Comparison of ENCODE assay signal across 15 cellular contexts in genomic region chr11:100525635-100526034, GRCh38.
A peak's percentile ranks its signal among the peaks of the same experiment; 100 is the strongest.
DNase-seq lines count a peak whose midpoint lies in the region; ATAC-seq and TF ChIP-seq lines count a peak whose summit lies in the region.
"Had no signal": no experiment of that assay in that cellular context is flagged by ENCODE, and none has a peak within 500 bp of the region (broad histone marks: within the 10 kb centered on the region; RNA-seq: fewer than 3 reads in every experiment).

No MANE protein-coding gene starts in this region.

- TF ChIP-seq CTCF in LNCaP clone FGC (IDR thresholded peaks at IDR 0.05; ENCODE audit: control insufficient read depth, extremely low read depth, insufficient read depth), result peak; percentile 45
- TF ChIP-seq CTCF in chondrocyte (IDR thresholded peaks at IDR 0.05), result peak; percentile 28
- peak; percentile 37 for TF ChIP-seq CTCF in retinal pigment epithelial cell (conservative IDR thresholded peaks at IDR 0.05; ENCODE audit: low read depth, low read length)

- no peaks in the 10 kb centered on the region for H3K4me1 Mint-ChIP-seq in chondrocyte (ENCODE audit: low read depth)
- no peaks in the 10 kb centered on the region for H3K4me1 Mint-ChIP-seq in stimulated activated effector memory CD8-positive, alpha-beta T cell treated with anti-CD3 and anti-CD28 coated beads, Interleukin-12 subunit alpha, Interleukin-12 subunit beta, amount 100 ng/mL, for 72 hours
- H3K4me1 Mint-ChIP-seq: naive thymus-derived CD8-positive, alpha-beta T cell had no signal

- no peak overlapping the region for H3K4me3 ChIP-seq in LNCaP clone FGC (ENCODE audit: low read depth, low read length)
- no peak overlapping the region for H3K4me3 ChIP-seq in retinal pigment epithelial cell (ENCODE audit: low read length)
- H3K4me3 ChIP-seq: A549 had no signal

- DNase-seq in NCI-H748 (lab: John Stamatoyannopoulos, UW; ENCODE audit: unreplicated experiment) (peak; percentile 3), NCI-H748 treated with DMSO at 0.1 percent for 48 hours (lab: John Stamatoyannopoulos, UW) (no peak), LNCaP clone FGC (ENCODE audit: low read depth) (no peak), chondrocyte (ENCODE audit: low spot score) (no peak), retinal pigment epithelial cell (ENCODE audit: low read depth) (no peak), T1000 (lab: John Stamatoyannopoulos, UW) (no peak)
- no peak for DNase-seq in stimulated activated effector memory CD8-positive, alpha-beta T cell treated with anti-CD3 and anti-CD28 coated beads, Interleukin-12 subunit alpha, Interleukin-12 subunit beta, amount 100 ng/mL, for 72 hours (ENCODE audit: low spot score in 2 of 2)
- DNase-seq: activated CD8-positive, alpha-beta memory T cell treated with anti-CD3 and anti-CD28 coated beads for 24 hours; activated naive CD4-positive, alpha-beta T cell treated with anti-CD3 and anti-CD28 coated beads for 36 hours; cerebellar nuclear complex; DMS79 treated with DMSO at 0.1 percent for 48 hours; naive thymus-derived CD8-positive, alpha-beta T cell; NCI-H2029 treated with DMSO at 0.1 percent for 48 hours had no signal

- no peaks in the 10 kb centered on the region for H3K36me3 Mint-ChIP-seq in chondrocyte (ENCODE audit: low read depth)
- no peaks in the 10 kb centered on the region for H3K36me3 Mint-ChIP-seq in stimulated activated effector memory CD8-positive, alpha-beta T cell treated with anti-CD3 and anti-CD28 coated beads, Interleukin-12 subunit alpha, Interleukin-12 subunit beta, amount 100 ng/mL, for 72 hours

- H3K27ac Mint-ChIP-seq in chondrocyte (ENCODE audit: unreplicated experiment), result no peak overlapping the region
- H3K27ac Mint-ChIP-seq in stimulated activated effector memory CD8-positive, alpha-beta T cell treated with anti-CD3 and anti-CD28 coated beads, Interleukin-12 subunit alpha, Interleukin-12 subunit beta, amount 100 ng/mL, for 72 hours, result no peak overlapping the region
- H3K27ac Mint-ChIP-seq: activated naive CD4-positive, alpha-beta T cell treated with anti-CD3 and anti-CD28 coated beads for 36 hours; naive thymus-derived CD8-positive, alpha-beta T cell had no signal

- no peak for ATAC-seq in stimulated activated effector memory CD8-positive, alpha-beta T cell treated with anti-CD3 and anti-CD28 coated beads, Interleukin-12 subunit alpha, Interleukin-12 subunit beta, amount 100 ng/mL, for 72 hours
- no peak for ATAC-seq in HG03439 (IDR thresholded peaks at IDR 0.05; ENCODE audit: unreplicated experiment)
- ATAC-seq: A549; naive thymus-derived CD8-positive, alpha-beta T cell had no signal

- peaks cover 18% of the 10 kb centered on the region for H3K27me3 Mint-ChIP-seq in chondrocyte (ENCODE audit: low read depth)

- no peak overlapping the region for H3K4me3 Mint-ChIP-seq in chondrocyte (ENCODE audit: unreplicated experiment)
- no peak overlapping the region for H3K4me3 Mint-ChIP-seq in stimulated activated effector memory CD8-positive, alpha-beta T cell treated with anti-CD3 and anti-CD28 coated beads, Interleukin-12 subunit alpha, Interleukin-12 subunit beta, amount 100 ng/mL, for 72 hours
- H3K4me3 Mint-ChIP-seq: activated naive CD4-positive, alpha-beta T cell treated with anti-CD3 and anti-CD28 coated beads for 36 hours; naive thymus-derived CD8-positive, alpha-beta T cell had no signal

- peaks cover 30% of the 10 kb centered on the region for H3K9me3 Mint-ChIP-seq in chondrocyte (ENCODE audit: low read depth)
- peaks cover 28% of the 10 kb centered on the region for H3K9me3 Mint-ChIP-seq in stimulated activated effector memory CD8-positive, alpha-beta T cell treated with anti-CD3 and anti-CD28 coated beads, Interleukin-12 subunit alpha, Interleukin-12 subunit beta, amount 100 ng/mL, for 72 hours
